ENCODE assay signal across 28 cellular contexts in the genomic region with DNA sequence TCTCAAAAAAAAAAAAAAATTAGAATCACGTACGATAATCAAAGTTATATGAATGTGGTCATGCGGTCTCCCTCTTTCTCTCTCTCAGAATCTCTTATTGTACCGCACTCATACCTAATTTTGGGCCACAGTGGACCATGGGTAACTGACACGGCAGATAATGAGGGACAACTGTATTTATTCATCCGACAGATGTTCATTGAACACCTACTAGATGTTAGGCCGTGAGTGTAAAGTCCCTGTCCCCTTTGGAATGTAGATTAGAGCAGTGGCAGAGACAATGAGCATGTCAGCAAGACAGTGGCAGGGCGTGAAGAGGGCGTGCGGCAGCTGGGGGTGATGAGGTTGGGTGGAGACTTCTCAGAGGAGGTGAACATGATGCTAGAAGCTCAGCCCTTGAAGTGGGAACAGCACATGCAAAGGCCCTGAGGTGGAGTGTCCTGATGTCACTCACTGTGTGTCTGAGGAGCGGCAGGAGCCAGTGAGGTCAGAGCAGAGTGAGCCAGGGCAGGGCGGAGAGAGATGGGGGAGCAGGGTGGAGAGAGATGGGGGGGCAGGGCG. TPM values are rescaled to one million over a fixed set of nuclear protein-coding genes. Genes with fewer than 3 reads are reported as not detected.
"Had no signal": no experiment of that assay in that cellular context is flagged by ENCODE, and none has a peak within 500 bp of the region (broad histone marks: within the 10 kb centered on the region; RNA-seq: fewer than 3 reads in every experiment).

No MANE protein-coding gene starts in this region.

- H3K27ac Mint-ChIP-seq: activated CD8-positive, alpha-beta T cell treated with anti-CD3 and anti-CD28 coated beads for 36 hours; activated naive CD8-positive, alpha-beta T cell; T-cell had no signal

- H3K4me3 Mint-ChIP-seq: activated CD8-positive, alpha-beta T cell treated with anti-CD3 and anti-CD28 coated beads for 36 hours; activated naive CD8-positive, alpha-beta T cell; T-cell had no signal

- H3K36me3 Mint-ChIP-seq: activated naive CD8-positive, alpha-beta T cell; T-cell had no signal

- H3K9me3 Mint-ChIP-seq: activated CD8-positive, alpha-beta T cell treated with anti-CD3 and anti-CD28 coated beads for 36 hours; T-cell had no signal

- H3K36me3 ChIP-seq: adrenal gland had no signal

- ATAC-seq: activated CD8-positive, alpha-beta T cell treated with anti-CD3 and anti-CD28 coated beads for 36 hours; Panc1; Right ventricle myocardium inferior; T-cell had no signal

- H3K27me3 Mint-ChIP-seq: activated naive CD8-positive, alpha-beta T cell had no signal

- DNase-seq: activated CD4-positive, alpha-beta T cell treated with anti-CD3 and anti-CD28 coated beads, Interleukin-2, amount 50 U/mL, for 1 hour; activated CD4-positive, CD25-positive, alpha-beta regulatory T cell; activated CD8-positive, alpha-beta memory T cell treated with anti-CD3 and anti-CD28 coated beads, Interleukin-2, amount 50 U/mL, for 4 hours; activated CD8-positive, alpha-beta T cell treated with anti-CD3 and anti-CD28 coated beads for 36 hours; activated effector memory CD4-positive, alpha-beta T cell treated with Interleukin-2 at 50 U/mL for 16 hours; activated naive CD4-positive, alpha-beta T cell; activated T-cell treated with anti-CD3 and anti-CD28 coated beads, Interleukin-2, amount 50 U/mL, for 1 hour; adrenal gland; anterior cingulate cortex; caudate nucleus; Kasumi-1; KBM-7; NCI-H1417; NCI-H1930; NCI-H2171; NCI-H2227 treated with DMSO at 0.1 percent for 48 hours; NCI-H526 treated with DMSO at 0.1 percent for 48 hours; NK-92 treated with Interleukin-12 subunit alpha and Interleukin-12 subunit beta, amount 100 ng/mL, for 24 hours; OCI-M1; RPMI8226; T-cell; T-helper 2 cell; T1000 had no signal

- H3K27ac ChIP-seq: adrenal gland, SK-N-MC, VCaP had no signal

- H3K4me3 ChIP-seq: adrenal gland, SK-N-MC had no signal

- H3K9me3 ChIP-seq: adrenal gland had no signal

RNA-seq across cellular contexts. Expression of a gene that starts 25.1 kb away (rescaled TPM):
- total RNA-seq: Right ventricle myocardium inferior had no signal
